17 cellular contexts compared by ENCODE assay signal in the genomic region with DNA sequence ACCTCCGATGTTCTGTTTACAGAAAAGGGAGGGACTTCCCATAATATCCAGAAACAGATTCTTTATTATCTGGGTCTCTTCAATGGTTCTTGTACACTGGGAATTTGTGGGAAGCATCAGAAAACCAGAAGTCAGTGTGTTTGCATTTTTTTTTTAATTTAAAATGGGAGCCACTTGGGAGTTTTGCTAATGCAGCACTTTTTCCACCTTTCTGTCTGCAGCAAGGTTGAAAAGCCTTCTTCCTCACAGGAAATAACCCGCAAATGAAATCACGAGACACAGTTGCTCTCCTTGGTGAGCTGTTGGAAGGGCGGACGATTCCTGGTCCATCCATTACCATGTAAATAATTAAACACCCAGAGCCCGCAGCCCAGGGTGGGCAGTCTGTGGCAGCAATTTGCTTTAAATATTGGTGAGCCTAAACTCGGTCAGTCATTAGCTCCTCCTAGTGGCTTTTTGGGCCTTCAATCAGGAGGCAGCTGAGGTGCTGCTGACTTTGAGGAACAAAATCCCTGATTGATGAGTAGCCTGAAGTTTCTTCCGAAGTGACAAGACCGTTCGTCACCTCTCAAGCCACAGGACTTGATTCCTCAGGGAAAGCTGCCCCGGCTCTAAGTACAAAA.
DNase-seq lines count a peak whose midpoint lies in the region; ATAC-seq and TF ChIP-seq lines count a peak whose summit lies in the region.
"Had no signal": no experiment of that assay in that cellular context is flagged by ENCODE, and none has a peak within 500 bp of the region (broad histone marks: within the 10 kb centered on the region; RNA-seq: fewer than 3 reads in every experiment).

No MANE protein-coding gene starts in this region.

- H3K27ac ChIP-seq in WERI-Rb-1 (no peak overlapping the region), stomach (no peak overlapping the region)
- H3K27ac ChIP-seq: colonic mucosa, neutrophil had no signal

- in situ Hi-C loops in ACHN (cut with HindIII; ENCODE audit: low pct_ligation_motif_present, low pct_unique_long_range_greater_than_20kb, low sequenced_read_pairs) = no loop called here

- intact Hi-C loops in stomach (cut with DNase I; ENCODE audit: low total_unique reads) = no loop called here

- TF ChIP-seq EP300 in stomach (IDR thresholded peaks at IDR 0.05) = no peak

- 52 to 65% (median 57%) methylated on average over 11 of the region's 11 CpGs for WGBS in stomach, 5 donors

- H3K4me3 ChIP-seq in H7 (ENCODE audit: insufficient read depth, low read depth, low read length) (no peak overlapping the region), WERI-Rb-1 (ENCODE audit: low read depth, low read length) (no peak overlapping the region), stomach (no peak overlapping the region)
- H3K4me3 ChIP-seq: colonic mucosa had no signal

- TF ChIP-seq CTCF in WERI-Rb-1 (IDR thresholded peaks at IDR 0.05; ENCODE audit: low read depth, low read length) (0 out of 2 replicates have a peak, but pooled peaks have one; percentile 30), stomach (IDR thresholded peaks at IDR 0.05) (no peak)

- ATAC-seq in GM18505 (IDR thresholded peaks at IDR 0.05; ENCODE audit: unreplicated experiment) = no peak
- ATAC-seq: activated CD8-positive, alpha-beta T cell treated with anti-CD3 and anti-CD28 coated beads for 36 hours; left lobe of liver had no signal

- H3K36me3 ChIP-seq in H7 (replicated peaks; ENCODE audit: control insufficient read depth, insufficient read depth, low read length) (no peaks in the 10 kb centered on the region), WERI-Rb-1 (no peaks in the 10 kb centered on the region), stomach (no peaks in the 10 kb centered on the region)
- H3K36me3 ChIP-seq: BE2C, colonic mucosa, neutrophil had no signal

- TF ChIP-seq POLR2A in GM18505 (IDR thresholded peaks at IDR 0.05; ENCODE audit: borderline replicate concordance, extremely low read depth, insufficient read depth, insufficient read length) (no peak), stomach (IDR thresholded peaks at IDR 0.05) (no peak)

- peaks cover 0 to 11% (median 5%) of the 10 kb centered on the region in 4 donors for H3K4me1 ChIP-seq in stomach
- H3K4me1 ChIP-seq: BE2C, colonic mucosa had no signal

- peaks cover 2% of the 10 kb centered on the region for H3K9me3 ChIP-seq in WERI-Rb-1 (ENCODE audit: severe bottlenecking)
- H3K9me3 ChIP-seq in stomach = no peaks in the 10 kb centered on the region
- H3K9me3 ChIP-seq: BE2C, colonic mucosa, neutrophil had no signal

- DNase-seq in ACHN (peak; percentile 56), H7 (peak; percentile 49), WERI-Rb-1 (peak; percentile 11), islet precursor cell (peak; percentile 56), stomach (no peak), RPMI8226 (no peak)
- DNase-seq in activated CD4-positive, CD25-positive, alpha-beta regulatory T cell (lab: John Stamatoyannopoulos, UW) = no peak
- DNase-seq: activated CD8-positive, alpha-beta T cell treated with anti-CD3 and anti-CD28 coated beads for 36 hours; activated naive CD4-positive, alpha-beta T cell treated with anti-CD3 and anti-CD28 coated beads for 36 hours; BE2C; colonic mucosa; NCI-H2081 treated with DMSO at 0.1 percent for 48 hours; OCI-M1; T-helper 2 cell had no signal

- no peaks in the 10 kb centered on the region for H3K27me3 ChIP-seq in H7 (ENCODE audit: control insufficient read depth, insufficient read depth, low read length)
- H3K27me3 ChIP-seq in WERI-Rb-1 (ENCODE audit: insufficient read depth, low read depth, severe bottlenecking) = no peaks in the 10 kb centered on the region
- no peaks in the 10 kb centered on the region for H3K27me3 ChIP-seq in stomach
- H3K27me3 ChIP-seq: BE2C, colonic mucosa, neutrophil had no signal

Comparison
In these comparisons a context has a peak if more than half of its experiments do, and no peak if none do; other contexts are left out.
1. DNase-seq: peak in ACHN (single experiment), H7 (single experiment), WERI-Rb-1 (single experiment) and islet precursor cell (single experiment); none in activated CD4-positive, CD25-positive, alpha-beta regulatory T cell (0 of 4), stomach (single experiment) and RPMI8226 (single experiment).